ENCODE assay signal across 1 cellular context in genomic region chrX:86047174-86047991, GRCh38.
TF ChIP-seq lines count a peak whose summit lies in the region.

Gene CHM, minus strand, starts transcription at chrX:86047558. Its CDS starts 26 bp downstream, at chrX:86047532.

TF ChIP-seq in HepG2, 621 proteins besides CTCF, POLR2A, EP300 and RAD21 (continued from another document and continues in another):
- no peak for TF ChIP-seq REST (IDR thresholded peaks at IDR 0.05; ENCODE audit: borderline replicate concordance in 1 of 2, low read depth in 1 of 2, low read length in 2 of 2)
- no peak for TF ChIP-seq KLF16 (CRISPR knock-in tag; IDR thresholded peaks at IDR 0.05)
- TF ChIP-seq AGO1 (IDR thresholded peaks at IDR 0.05; ENCODE audit: low read depth, low read length, poor library complexity, severe bottlenecking): no peak
- TF ChIP-seq ZNF44 (CRISPR knock-in tag; IDR thresholded peaks at IDR 0.05): no peak
- no peak for TF ChIP-seq BCL6 (CRISPR knock-in tag; IDR thresholded peaks at IDR 0.05)
- no peak for TF ChIP-seq ZNF484 (CRISPR knock-in tag; IDR thresholded peaks at IDR 0.05; ENCODE audit: borderline replicate concordance, low read depth)
- TF ChIP-seq CENPT (CRISPR knock-in tag; IDR thresholded peaks at IDR 0.05; ENCODE audit: low read depth): no peak
- no peak for TF ChIP-seq ZNF274 (CRISPR knock-in tag; IDR thresholded peaks at IDR 0.05)
- no peak for TF ChIP-seq ZNF891 (CRISPR knock-in tag; IDR thresholded peaks at IDR 0.05)
- no peak for TF ChIP-seq XRCC5 (optimal IDR thresholded peaks at IDR 0.05; ENCODE audit: low read length)
- TF ChIP-seq PATZ1 (CRISPR knock-in tag; IDR thresholded peaks at IDR 0.05): 0 out of 2 replicates have a peak, but pooled peaks have one; percentile 15
- TF ChIP-seq SMAD1 (CRISPR knock-in tag; IDR thresholded peaks at IDR 0.05; ENCODE audit: borderline replicate concordance, low read depth): no peak
- peak; percentile 61; the same call in 1 of the 2 replicates for TF ChIP-seq YEATS4 (CRISPR knock-in tag; IDR thresholded peaks at IDR 0.05; ENCODE audit: borderline replicate concordance)
- no peak for TF ChIP-seq TRIM22 (IDR thresholded peaks at IDR 0.05)
- TF ChIP-seq ETS1 (CRISPR knock-in tag; IDR thresholded peaks at IDR 0.05): no peak
- TF ChIP-seq CREBL2 (CRISPR knock-in tag; IDR thresholded peaks at IDR 0.05; ENCODE audit: borderline replicate concordance): no peak
- no peak for TF ChIP-seq DDIT3 (CRISPR knock-in tag; IDR thresholded peaks at IDR 0.05)
- no peak for TF ChIP-seq FOXC1 (CRISPR knock-in tag; IDR thresholded peaks at IDR 0.05; ENCODE audit: borderline replicate concordance)
- no peak for TF ChIP-seq MYC (CRISPR knock-in tag; IDR thresholded peaks at IDR 0.05; ENCODE audit: borderline replicate concordance)
- no peak for TF ChIP-seq SNAI1 (CRISPR knock-in tag; IDR thresholded peaks at IDR 0.05; ENCODE audit: borderline replicate concordance)
- no peak for TF ChIP-seq SRSF1 (optimal IDR thresholded peaks at IDR 0.05; ENCODE audit: low read depth, low read length)
- peak; percentile 74 for TF ChIP-seq ZNF501 (CRISPR knock-in tag; IDR thresholded peaks at IDR 0.05)
- no peak for TF ChIP-seq PHB2 (IDR thresholded peaks at IDR 0.05; ENCODE audit: partially characterized antibody)
- TF ChIP-seq REPIN1 (CRISPR knock-in tag; IDR thresholded peaks at IDR 0.05; ENCODE audit: borderline replicate concordance, low read depth): no peak
- TF ChIP-seq MED1 (CRISPR knock-in tag; IDR thresholded peaks at IDR 0.05): 0 out of 2 replicates have a peak, but pooled peaks have one; percentile 32
- TF ChIP-seq MIER2 (CRISPR knock-in tag; IDR thresholded peaks at IDR 0.05): no peak
- no peak for TF ChIP-seq KDM4B (CRISPR knock-in tag; IDR thresholded peaks at IDR 0.05)
- no peak for TF ChIP-seq ZEB1 (IDR thresholded peaks at IDR 0.05; ENCODE audit: insufficient replicate concordance, low read depth)
- TF ChIP-seq RORA (CRISPR knock-in tag; IDR thresholded peaks at IDR 0.05): no peak
- TF ChIP-seq CREB3 (CRISPR knock-in tag; IDR thresholded peaks at IDR 0.05): no peak
- TF ChIP-seq ZFAT (CRISPR knock-in tag; conservative IDR thresholded peaks at IDR 0.05): no peak
- no peak for TF ChIP-seq ZNF232 (CRISPR knock-in tag; IDR thresholded peaks at IDR 0.05; ENCODE audit: borderline replicate concordance)
- 0 out of 2 replicates have a peak, but pooled peaks have one; percentile 21 for TF ChIP-seq PAXIP1 (CRISPR knock-in tag; conservative IDR thresholded peaks at IDR 0.05)
- no peak for TF ChIP-seq ZSCAN31 (CRISPR knock-in tag; IDR thresholded peaks at IDR 0.05; ENCODE audit: low read depth)
- no peak for TF ChIP-seq FLYWCH1 (CRISPR knock-in tag; IDR thresholded peaks at IDR 0.05)
- TF ChIP-seq PTBP1 (IDR thresholded peaks at IDR 0.05; ENCODE audit: low read depth, low read length, poor library complexity, severe bottlenecking): no peak
- TF ChIP-seq ZNF563 (CRISPR knock-in tag; IDR thresholded peaks at IDR 0.05): no peak
- TF ChIP-seq RCOR2 (CRISPR knock-in tag; IDR thresholded peaks at IDR 0.05): no peak
- no peak for TF ChIP-seq ZSCAN29 (CRISPR knock-in tag; conservative IDR thresholded peaks at IDR 0.05)
- no peak for TF ChIP-seq MLLT10 (CRISPR knock-in tag; IDR thresholded peaks at IDR 0.05)
- peak; percentile 19; the same call in 1 of the 2 replicates for TF ChIP-seq IRF2 (CRISPR knock-in tag; IDR thresholded peaks at IDR 0.05)
- no peak for TF ChIP-seq ZNF503 (CRISPR knock-in tag; IDR thresholded peaks at IDR 0.05)
- TF ChIP-seq NFKB2 (CRISPR knock-in tag; IDR thresholded peaks at IDR 0.05; ENCODE audit: borderline replicate concordance): no peak
- no peak; the same call in 1 of the 2 replicates for TF ChIP-seq ETV5 (CRISPR knock-in tag; IDR thresholded peaks at IDR 0.05; ENCODE audit: borderline replicate concordance)
- TF ChIP-seq PAX8 (CRISPR knock-in tag; IDR thresholded peaks at IDR 0.05; ENCODE audit: borderline replicate concordance): no peak
- peak; percentile 39; the same call in 1 of the 2 replicates for TF ChIP-seq NR2C2 (CRISPR knock-in tag; IDR thresholded peaks at IDR 0.05; ENCODE audit: borderline replicate concordance)
- no peak for TF ChIP-seq CSRNP1 (CRISPR knock-in tag; IDR thresholded peaks at IDR 0.05)
- no peak for TF ChIP-seq PLRG1 (conservative IDR thresholded peaks at IDR 0.05)
- TF ChIP-seq SRF (IDR thresholded peaks at IDR 0.05; ENCODE audit: low read depth, low read length): no peak
- TF ChIP-seq MXD1 (CRISPR knock-in tag; IDR thresholded peaks at IDR 0.05): no peak
